Comparison of ENCODE assay signal across 21 cellular contexts in genomic region chr6:103404799-103405198, GRCh38.
DNase-seq lines count a peak whose midpoint lies in the region; ATAC-seq and TF ChIP-seq lines count a peak whose summit lies in the region.
"Had no signal": no experiment of that assay in that cellular context is flagged by ENCODE, and none has a peak within 500 bp of the region (broad histone marks: within the 10 kb centered on the region; RNA-seq: fewer than 3 reads in every experiment).

No MANE protein-coding gene starts in this region.

- no peak overlapping the region for H3K9ac ChIP-seq in iPS-15b (ENCODE audit: low read depth, low read length)
- no peak overlapping the region for H3K9ac ChIP-seq in H9 (ENCODE audit: extremely low read depth, insufficient read length, low read length)
- H3K9ac ChIP-seq: BLaER1 had no signal

- H2BK120ac ChIP-seq in H9 (ENCODE audit: low read depth, low read length, poor library complexity, severe bottlenecking), result no peak overlapping the region

- H2BK12ac ChIP-seq in H9 (ENCODE audit: insufficient read length, low read depth, low read length), result no peak overlapping the region

- H4K8ac ChIP-seq in H9 (replicated peaks; ENCODE audit: insufficient read length, low read depth, low read length), result no peak overlapping the region

- H3K9me3 Mint-ChIP-seq in WTC11 (no peaks in the 10 kb centered on the region), H9 (0 out of 5 replicates have a peak, but pooled peaks cover 0 to 2% of the 10 kb centered on the region in 2 experiments)
- H3K9me3 Mint-ChIP-seq: CD8-positive, alpha-beta T cell had no signal

- ATAC-seq in heart left ventricle, result no peak
- ATAC-seq in WTC11, result peak; percentile 17; the same call in 1 of the 2 replicates
- no peak for ATAC-seq in HG02973 (IDR thresholded peaks at IDR 0.05; ENCODE audit: unreplicated experiment)
- ATAC-seq in HG02623 (IDR thresholded peaks at IDR 0.05; ENCODE audit: unreplicated experiment), result no peak
- ATAC-seq: CD8-positive, alpha-beta T cell; GM12878 had no signal

- H3T11ph ChIP-seq in H9 (ENCODE audit: low read length), result no peak overlapping the region

- H2BK20ac ChIP-seq in H9 (ENCODE audit: low read depth, low read length, poor library complexity, severe bottlenecking), result no peak overlapping the region

- H3K79me1 ChIP-seq in H9 (ENCODE audit: insufficient read depth, low read depth, low read length, poor library complexity, severe bottlenecking), result no peaks in the 10 kb centered on the region

- H3K18ac ChIP-seq in H9 (ENCODE audit: insufficient read length, low read depth, low read length), result no peak overlapping the region

- no peak overlapping the region; the same call in 1 of the 2 replicates for H3K14ac ChIP-seq in H9 (ENCODE audit: insufficient read depth, low read length)

- H3K4me2 ChIP-seq in H9 (ENCODE audit: insufficient read depth, insufficient read length, low read length), result no peak overlapping the region
- H3K4me2 ChIP-seq: BLaER1 had no signal

- H3K4me3 Mint-ChIP-seq in WTC11 (peak overlapping the region; percentile 71), H9 (peak overlapping the region in 1 of 2 experiments; percentile 59; a peak in 2 of 5 replicates)
- H3K4me3 Mint-ChIP-seq: B cell; CD4-positive, CD25-positive, alpha-beta regulatory T cell; CD8-positive, alpha-beta T cell; HFFc6 had no signal

- intact Hi-C loops in cardiac septum (cut with DNase I) (no loop called here), heart left ventricle (cut with DNase I) (no loop called here)

- no peak overlapping the region for H3K27ac ChIP-seq in heart left ventricle
- no peak overlapping the region for H3K27ac ChIP-seq in H9 (ENCODE audit: insufficient read length, low read depth, low read length)
- H3K27ac ChIP-seq: 22Rv1, BLaER1, C4-2B had no signal

- H3K27ac Mint-ChIP-seq in WTC11 (no peak overlapping the region), H9 (no peak overlapping the region; a peak in 1 of 7 replicates)
- H3K27ac Mint-ChIP-seq: B cell; CD4-positive, CD25-positive, alpha-beta regulatory T cell; CD8-positive, alpha-beta T cell; HFFc6 had no signal

- TF ChIP-seq POLR2A in heart left ventricle (IDR thresholded peaks at IDR 0.05), result no peak

- H3K4me1 ChIP-seq in heart left ventricle (no peaks in the 10 kb centered on the region), iPS-15b (ENCODE audit: control insufficient read depth, insufficient read depth, low read length) (no peaks in the 10 kb centered on the region), H9 (ENCODE audit: insufficient read depth, low read length) (no peaks in the 10 kb centered on the region)
- H3K4me1 ChIP-seq: BLaER1, HAP-1 had no signal

- H2BK15ac ChIP-seq in H9 (ENCODE audit: low read depth, low read length), result no peak overlapping the region

- H3K79me2 ChIP-seq in H9 (ENCODE audit: insufficient read depth, low read length), result no peaks in the 10 kb centered on the region

- H3K4ac ChIP-seq in H9 (ENCODE audit: low read depth, low read length), result no peak overlapping the region

- no peak overlapping the region for H2AFZ ChIP-seq in H9 (ENCODE audit: low read length)

- H3K23me2 ChIP-seq in H9 (ENCODE audit: insufficient read length, low read depth, low read length, poor library complexity, severe bottlenecking), result no peaks in the 10 kb centered on the region

- no peaks in the 10 kb centered on the region for H3K36me3 Mint-ChIP-seq in WTC11
- H3K36me3 Mint-ChIP-seq in H9 (ENCODE audit: insufficient read depth in 1 of 3, low read depth in 3 of 3), result no peaks in the 10 kb centered on the region; a peak in 1 of 7 replicates
- H3K36me3 Mint-ChIP-seq: CD4-positive, CD25-positive, alpha-beta regulatory T cell; CD8-positive, alpha-beta T cell had no signal

- POLR2A ChIA-PET in WTC11 (lab: Charles Lee), result no interaction called here

- DNase-seq in cardiac septum (ENCODE audit: low spot score) (peak; percentile 39), heart left ventricle (no peak), WTC11 (ENCODE audit: low spot score) (no peak), H9 (no peak)
- DNase-seq: CD4-positive, CD25-positive, alpha-beta regulatory T cell; CD8-positive, alpha-beta T cell; DMS 273 treated with DMSO at 0.1 percent for 48 hours; DMS79; EL; GDM1; GOT3; HFFc6 had no signal

- H3K27me3 ChIP-seq in heart left ventricle, result no peaks in the 10 kb centered on the region
- H3K27me3 ChIP-seq in iPS-15b (ENCODE audit: control insufficient read depth, insufficient read depth, low read length), result no peaks in the 10 kb centered on the region
- no peaks in the 10 kb centered on the region for H3K27me3 ChIP-seq in H9 (ENCODE audit: insufficient read depth, low read length)
- H3K27me3 ChIP-seq: BLaER1 had no signal

- no peak overlapping the region for H3K56ac ChIP-seq in H9 (ENCODE audit: insufficient read length, low read depth, low read length)

- H3K4me3 ChIP-seq in heart left ventricle, result no peak overlapping the region
- H3K4me3 ChIP-seq in iPS-15b (ENCODE audit: low read depth, low read length), result peak overlapping the region; percentile 59
- H3K4me3 ChIP-seq: BLaER1, GM12878, HAP-1 had no signal

- H3K27me3 Mint-ChIP-seq in WTC11 (ENCODE audit: low read depth) (no peaks in the 10 kb centered on the region), H9 (ENCODE audit: low read depth) (no peaks in the 10 kb centered on the region; the same call in 1 of the 2 replicates)
- H3K27me3 Mint-ChIP-seq: B cell; CD4-positive, CD25-positive, alpha-beta regulatory T cell had no signal

- H2BK5ac ChIP-seq in H9 (ENCODE audit: insufficient read length, low read length), result no peak overlapping the region

- CTCF ChIA-PET in WTC11 (lab: Charles Lee), result interaction anchor here (0.8 kb wide), 1 partner anchor 555 kb away, joined by 3 read pairs; no protein-coding TSS in a partner anchor

- no peak overlapping the region for H4K91ac ChIP-seq in H9 (ENCODE audit: insufficient read length, low read depth, low read length)

- H3K23ac ChIP-seq in H9 (ENCODE audit: insufficient read length, low read depth, low read length), result no peak overlapping the region

- no peaks in the 10 kb centered on the region for H4K20me1 ChIP-seq in H9 (ENCODE audit: control insufficient read depth, insufficient read depth, insufficient read length)
- H4K20me1 ChIP-seq: BLaER1 had no signal

- 88 to 96% (median 91%) methylated on average over 8 of the region's 8 CpGs for WGBS in heart left ventricle, 4 donors
- no CpG with 5 or more reads among the region's 8 CpGs for WGBS in H9 (ENCODE audit: extremely low coverage, insufficient read length, low lambda C conversion rate)

- no peak for TF ChIP-seq CTCF in heart left ventricle (IDR thresholded peaks at IDR 0.05)
- no peak for TF ChIP-seq CTCF in WTC11 (IDR thresholded peaks at IDR 0.05)
- no peak for TF ChIP-seq CTCF in H9 (conservative IDR thresholded peaks at IDR 0.05)

- no peak overlapping the region for H2AK5ac ChIP-seq in H9 (ENCODE audit: insufficient read length, low read length)

- H3K4me1 Mint-ChIP-seq in WTC11, result peaks cover 4% of the 10 kb centered on the region; the same call in 1 of the 2 replicates
- peaks cover 5 to 10% of the 10 kb centered on the region in 2 experiments; a peak in 2 of 4 replicates for H3K4me1 Mint-ChIP-seq in H9
- H3K4me1 Mint-ChIP-seq: B cell; CD4-positive, CD25-positive, alpha-beta regulatory T cell had no signal

- H4K5ac ChIP-seq in H9 (ENCODE audit: insufficient read length, low read depth, low read length), result no peak overlapping the region

- H3K9me3 ChIP-seq in heart left ventricle (peaks cover 0 to 7% (median 0%) of the 10 kb centered on the region in 12 donors), iPS-15b (ENCODE audit: control insufficient read depth, insufficient read depth, low read length) (no peaks in the 10 kb centered on the region), H9 (ENCODE audit: control insufficient read depth, low read depth, low read length) (no peaks in the 10 kb centered on the region)
- H3K9me3 ChIP-seq: BLaER1, HAP-1 had no signal

- H3K36me3 ChIP-seq in heart left ventricle (no peaks in the 10 kb centered on the region), iPS-15b (ENCODE audit: control insufficient read depth, insufficient read depth, low read length) (no peaks in the 10 kb centered on the region)
- H3K36me3 ChIP-seq: BLaER1, HAP-1 had no signal

TF ChIP-seq in WTC11, 78 proteins besides CTCF, POLR2A, EP300 and RAD21 (continues in another document):
- TF ChIP-seq HMGXB4 (CRISPR knock-in tag; IDR thresholded peaks at IDR 0.05) (no peak), ZNF281 (CRISPR knock-in tag; IDR thresholded peaks at IDR 0.05) (no peak), PRRX2 (CRISPR knock-in tag; IDR thresholded peaks at IDR 0.05) (no peak)
